In the genomic region with DNA sequence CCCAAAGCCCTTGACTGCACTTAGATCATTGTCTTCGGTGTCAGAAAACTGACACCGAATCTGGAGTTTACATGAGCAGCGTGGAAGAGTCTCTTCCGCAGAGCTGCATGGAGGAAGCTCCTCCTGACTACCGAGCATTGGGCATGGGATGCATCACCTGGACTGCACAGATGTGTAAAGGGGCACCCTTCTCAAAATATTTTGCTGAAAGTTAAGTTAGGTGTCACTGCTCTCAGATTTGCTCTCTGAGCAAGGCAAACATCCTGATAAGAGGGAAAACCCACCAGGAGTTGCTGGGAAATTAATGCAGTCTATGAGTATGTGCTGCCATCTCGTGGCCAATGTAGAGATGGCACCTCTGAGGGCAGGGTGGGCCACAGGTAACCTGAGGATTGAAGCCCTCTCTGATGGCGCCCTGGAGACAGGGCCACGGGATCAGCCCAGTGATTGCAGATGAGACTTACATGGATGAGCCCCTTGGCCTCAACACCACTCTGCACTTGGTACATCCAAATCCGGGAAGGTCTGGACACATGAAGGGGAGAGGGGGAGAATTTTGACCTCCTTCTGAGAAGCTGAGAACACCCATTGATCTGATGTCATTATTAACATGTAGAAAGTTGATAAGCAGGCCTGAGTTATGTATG, we compare ENCODE assay signal across 8 cellular contexts.
DNase-seq lines count a peak whose midpoint lies in the region; ATAC-seq, FAIRE-seq and TF ChIP-seq lines count a peak whose summit lies in the region.

No MANE protein-coding gene starts in this region.

- ATAC-seq in GM21576 (IDR thresholded peaks at IDR 0.05; ENCODE audit: unreplicated experiment) (peak; percentile 77), GM19324 (IDR thresholded peaks at IDR 0.05; ENCODE audit: low FRiP score, unreplicated experiment) (no peak)

- TF ChIP-seq EP300 in Ishikawa (IDR thresholded peaks at IDR 0.05; ENCODE audit: borderline replicate concordance): no peak

- H3K9me3 ChIP-seq in WERI-Rb-1 (ENCODE audit: severe bottlenecking): no peaks in the 10 kb centered on the region
- no peaks in the 10 kb centered on the region for H3K9me3 ChIP-seq in keratinocyte (ENCODE audit: control insufficient read depth, low read depth, low read length)

- no peak overlapping the region for H3K4me3 ChIP-seq in WERI-Rb-1 (ENCODE audit: low read depth, low read length)
- no peak overlapping the region for H3K4me3 ChIP-seq in bronchial epithelial cell (ENCODE audit: low read depth, low read length)
- H3K4me3 ChIP-seq in keratinocyte (ENCODE audit: control insufficient read depth in 2 of 3, extremely low read depth in 1 of 3, insufficient read depth in 2 of 3, low read depth in 1 of 3, low read length in 3 of 3): peak overlapping the region in 1 of 3 experiments; percentile 4

- H3K9me1 ChIP-seq in keratinocyte (ENCODE audit: control insufficient read depth, extremely low read depth, insufficient read depth, low read length): no peaks in the 10 kb centered on the region

- H3K27me3 ChIP-seq in WERI-Rb-1 (ENCODE audit: insufficient read depth, low read depth, severe bottlenecking) (peaks cover 33% of the 10 kb centered on the region), bronchial epithelial cell (ENCODE audit: control insufficient read depth, insufficient read depth, low read length) (peaks cover 2% of the 10 kb centered on the region), keratinocyte (ENCODE audit: control insufficient read depth, extremely low read depth, insufficient read depth, low read length) (no peaks in the 10 kb centered on the region)

- no peaks in the 10 kb centered on the region for H4K20me1 ChIP-seq in keratinocyte (ENCODE audit: control insufficient read depth, extremely low read depth, insufficient read depth, low read length)

- FAIRE-seq in bronchial epithelial cell (lab: Jason Lieb, UNC): no peak
- no peak for FAIRE-seq in keratinocyte (lab: Jason Lieb, UNC)

- H2AFZ ChIP-seq in keratinocyte (ENCODE audit: control insufficient read depth, low read length): no peak overlapping the region

- TF ChIP-seq CTCF in WERI-Rb-1 (IDR thresholded peaks at IDR 0.05; ENCODE audit: low read depth, low read length) (peak; percentile 82), bronchial epithelial cell (IDR thresholded peaks at IDR 0.05; ENCODE audit: insufficient read depth, low read length, severe bottlenecking) (peak; percentile 86), keratinocyte (optimal IDR thresholded peaks at IDR 0.05 in 1 of 3, IDR thresholded peaks at IDR 0.05 in 1 of 3, conservative IDR thresholded peaks at IDR 0.05 in 1 of 3; ENCODE audit: extremely low read depth in 1 of 3, insufficient read depth in 2 of 3, low read length in 3 of 3) (peak; percentile 83 to 95 (median 91))

- no peaks in the 10 kb centered on the region for H3K79me2 ChIP-seq in keratinocyte (ENCODE audit: control insufficient read depth, insufficient read depth, low read length)

- H3K36me3 ChIP-seq in WERI-Rb-1 (no peaks in the 10 kb centered on the region), bronchial epithelial cell (ENCODE audit: control insufficient read depth, insufficient read depth, low read length) (no peaks in the 10 kb centered on the region), keratinocyte (ENCODE audit: control insufficient read depth in 2 of 2, extremely low read depth in 1 of 2, insufficient read depth in 2 of 2, low read length in 2 of 2) (no peaks in the 10 kb centered on the region)

- dilution Hi-C loops in keratinocyte (cut with MboI; ENCODE audit: extremely low pct_ligation_motif_present, low sequenced_read_pairs): no loop called here

- DNase-seq in ELR (ENCODE audit: low read depth) (peak; percentile 61), WERI-Rb-1 (peak; percentile 42), bronchial epithelial cell (ENCODE audit: low read depth) (peak; percentile 33), keratinocyte (ENCODE audit: low read depth, low spot score) (no peak)
- peak; percentile 58 to 64 for DNase-seq in stimulated activated CD4-positive, alpha-beta T cell treated with anti-CD3 and anti-CD28 coated beads, Interleukin-2, amount 100 ng/mL, for 48 hours

- no peak overlapping the region for H3K27ac ChIP-seq in WERI-Rb-1
- H3K27ac ChIP-seq in keratinocyte (ENCODE audit: control insufficient read depth, insufficient read depth, low read length): no peak overlapping the region

- H3K4me2 ChIP-seq in keratinocyte (ENCODE audit: control insufficient read depth, extremely low read depth, insufficient read depth, low read depth, low read length): peak overlapping the region; percentile 53

- H3K4me1 ChIP-seq in keratinocyte (ENCODE audit: control insufficient read depth, extremely low read depth, insufficient read depth, low read length): no peaks in the 10 kb centered on the region

- TF ChIP-seq RAD21 in Ishikawa (IDR thresholded peaks at IDR 0.05; ENCODE audit: low read depth): peak; percentile 79

- no peak overlapping the region for H3K9ac ChIP-seq in keratinocyte (ENCODE audit: control insufficient read depth, extremely low read depth, insufficient read depth, low read length)

TF ChIP-seq in Ishikawa, 13 proteins besides CTCF, POLR2A, EP300 and RAD21:
- TF ChIP-seq TAF1 (IDR thresholded peaks at IDR 0.05; ENCODE audit: low read depth) (no peak), YY1 (IDR thresholded peaks at IDR 0.05; ENCODE audit: low read depth) (no peak), NFIC (IDR thresholded peaks at IDR 0.05) (no peak), TEAD4 (IDR thresholded peaks at IDR 0.05) (no peak)
- TF ChIP-seq, protein P1, sequence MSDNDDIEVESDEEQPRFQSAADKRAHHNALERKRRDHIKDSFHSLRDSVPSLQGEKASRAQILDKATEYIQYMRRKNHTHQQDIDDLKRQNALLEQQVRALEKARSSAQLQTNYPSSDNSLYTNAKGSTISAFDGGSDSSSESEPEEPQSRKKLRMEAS (IDR thresholded peaks at IDR 0.05): no peak
- TF ChIP-seq, protein P2, sequence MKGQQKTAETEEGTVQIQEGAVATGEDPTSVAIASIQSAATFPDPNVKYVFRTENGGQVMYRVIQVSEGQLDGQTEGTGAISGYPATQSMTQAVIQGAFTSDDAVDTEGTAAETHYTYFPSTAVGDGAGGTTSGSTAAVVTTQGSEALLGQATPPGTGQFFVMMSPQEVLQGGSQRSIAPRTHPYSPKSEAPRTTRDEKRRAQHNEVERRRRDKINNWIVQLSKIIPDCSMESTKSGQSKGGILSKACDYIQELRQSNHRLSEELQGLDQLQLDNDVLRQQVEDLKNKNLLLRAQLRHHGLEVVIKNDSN (IDR thresholded peaks at IDR 0.05): no peak
TF ChIP-seq in Ishikawa: peak in this region for 0.
